Comparison of ENCODE assay signal across 32 cellular contexts in genomic region chr6:1290805-1291204, GRCh38. TPM values are rescaled to one million over a fixed set of nuclear protein-coding genes. Genes with fewer than 3 reads are reported as not detected.
"Had no signal": no experiment of that assay in that cellular context is flagged by ENCODE, and none has a peak within 500 bp of the region (broad histone marks: within the 10 kb centered on the region; RNA-seq: fewer than 3 reads in every experiment).

No MANE protein-coding gene starts in this region.

- H3K36me3 Mint-ChIP-seq: activated naive CD8-positive, alpha-beta T cell had no signal

- DNase-seq: activated B cell treated with CpG ODN at 0.5 μM for 24 hours; activated CD4-positive, alpha-beta T cell treated with anti-CD3 and anti-CD28 coated beads for 48 hours; activated CD4-positive, alpha-beta T cell treated with anti-CD3 and anti-CD28 coated beads, Interleukin-2, amount 50 U/mL, for 1 hour; activated CD4-positive, alpha-beta T cell treated with anti-CD3 and anti-CD28 coated beads, Interleukin-2, amount 50 U/mL, for 48 hours; activated CD8-positive, alpha-beta memory T cell treated with anti-CD3 and anti-CD28 coated beads for 24 hours; activated CD8-positive, alpha-beta T cell treated with anti-CD3 and anti-CD28 coated beads for 36 hours; activated effector memory CD4-positive, alpha-beta T cell treated with Interleukin-2 at 50 U/mL for 16 hours; activated gamma-delta T cell treated with Interleukin-2 at 50 U/mL for 16 hours; activated naive CD4-positive, alpha-beta T cell treated with anti-CD3 and anti-CD28 coated beads, Interleukin-2, amount 50 U/mL, for 16 hours; activated naive CD4-positive, alpha-beta T cell treated with Interleukin-2 at 50 U/mL for 16 hours; activated T-cell treated with anti-CD3 and anti-CD28 coated beads, Interleukin-2, amount 50 U/mL, for 4 hours; amniotic stem cell; anterior cingulate cortex; brain microvascular endothelial cell; dermis blood vessel endothelial cell; effector CD4-positive, alpha-beta T cell; effector memory CD8-positive, alpha-beta T cell; erythroblast; esophagus squamous epithelium; foreskin melanocyte; T-helper 2 cell had no signal

- H3K9me3 Mint-ChIP-seq: activated B cell treated with CpG ODN at 0.5 μM for 24 hours; activated CD8-positive, alpha-beta T cell treated with anti-CD3 and anti-CD28 coated beads for 36 hours; activated T-cell treated with anti-CD3 and anti-CD28 coated beads, Interleukin-2, amount 50 U/mL, for 4 hours; activated T-helper 17 cell treated with anti-CD3 and anti-CD28 coated beads, Interleukin-2, amount 50 U/mL, for 72 hours; central memory CD8-positive, alpha-beta T cell; effector memory CD8-positive, alpha-beta T cell had no signal

- H3K4me3 ChIP-seq: coronary artery, esophagus squamous epithelium, gastroesophageal sphincter had no signal

- H3K4me1 Mint-ChIP-seq: activated B cell treated with CpG ODN at 0.5 μM for 24 hours; activated T-helper 17 cell treated with anti-CD3 and anti-CD28 coated beads, Interleukin-2, amount 50 U/mL, for 72 hours; central memory CD8-positive, alpha-beta T cell had no signal

- H3K27me3 ChIP-seq: brain microvascular endothelial cell, gastroesophageal sphincter had no signal

- ATAC-seq: activated CD4-positive, CD25-positive, alpha-beta regulatory T cell treated with anti-CD3 and anti-CD28 coated beads, Interleukin-2, amount 50 U/mL, for 24 hours; activated CD8-positive, alpha-beta T cell treated with anti-CD3 and anti-CD28 coated beads for 36 hours; activated T-cell treated with anti-CD3 and anti-CD28 coated beads, Interleukin-2, amount 50 U/mL, for 4 hours; activated T-helper 17 cell treated with anti-CD3 and anti-CD28 coated beads, Interleukin-2, amount 50 U/mL, for 72 hours; effector memory CD8-positive, alpha-beta T cell; gastroesophageal sphincter had no signal

- H3K9me3 ChIP-seq: esophagus squamous epithelium, gastroesophageal sphincter had no signal

- FAIRE-seq: astrocyte, bronchial epithelial cell had no signal

- H3K4me3 Mint-ChIP-seq: activated B cell treated with CpG ODN at 0.5 μM for 24 hours; activated CD8-positive, alpha-beta T cell treated with anti-CD3 and anti-CD28 coated beads for 36 hours; activated naive CD8-positive, alpha-beta T cell; activated T-cell treated with anti-CD3 and anti-CD28 coated beads, Interleukin-2, amount 50 U/mL, for 4 hours; activated T-helper 17 cell treated with anti-CD3 and anti-CD28 coated beads, Interleukin-2, amount 50 U/mL, for 72 hours; central memory CD8-positive, alpha-beta T cell; effector memory CD8-positive, alpha-beta T cell had no signal

- H3K27ac ChIP-seq: brain microvascular endothelial cell, coronary artery, gastroesophageal sphincter had no signal

- H3K27ac Mint-ChIP-seq: activated B cell treated with CpG ODN at 0.5 μM for 24 hours; activated CD8-positive, alpha-beta T cell treated with anti-CD3 and anti-CD28 coated beads for 36 hours; activated naive CD8-positive, alpha-beta T cell; activated T-helper 17 cell treated with anti-CD3 and anti-CD28 coated beads, Interleukin-2, amount 50 U/mL, for 72 hours; effector memory CD8-positive, alpha-beta T cell had no signal

- H3K36me3 ChIP-seq: brain microvascular endothelial cell, esophagus squamous epithelium had no signal

RNA-seq across cellular contexts. Expression of gene FOXQ1, which starts 21.1 kb away (rescaled TPM):
- total RNA-seq: activated B cell treated with CpG ODN at 0.5 μM for 24 hours; activated CD8-positive, alpha-beta T cell treated with anti-CD3 and anti-CD28 coated beads for 36 hours; activated T-cell treated with anti-CD3 and anti-CD28 coated beads, Interleukin-2, amount 50 U/mL, for 4 hours; activated T-helper 17 cell treated with anti-CD3 and anti-CD28 coated beads, Interleukin-2, amount 50 U/mL, for 72 hours; cardiac septum; dermis blood vessel endothelial cell; glomerular endothelial cell; T-helper 1 cell treated with Interleukin-12 subunit alpha and Interleukin-12 subunit beta and Interleukin-4 antibody, amounts not matched to agents 30 ng/mL and 1 ng/mL, for 36 hours had no signal
